Comparison of ENCODE assay signal across 32 cellular contexts in the genomic region with DNA sequence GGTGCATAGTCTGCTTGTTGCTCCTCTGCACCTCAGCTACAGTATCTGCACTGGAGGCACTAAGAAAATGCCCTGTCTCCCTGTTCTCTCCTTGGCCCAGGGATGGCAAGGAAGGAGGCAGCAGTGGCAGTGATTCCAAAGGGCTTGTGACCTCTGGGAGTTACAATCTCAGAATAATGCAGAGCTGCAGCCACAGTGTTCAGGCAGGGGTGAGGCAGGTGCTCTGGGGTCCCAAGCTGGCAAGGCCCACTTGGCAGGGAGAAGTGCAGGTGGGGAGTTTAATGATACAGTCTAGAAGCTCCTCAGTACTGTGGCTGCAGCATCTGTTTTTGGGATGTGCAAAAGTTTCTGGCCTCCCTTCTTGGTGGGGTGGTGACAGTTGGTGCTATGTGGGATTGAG.
"Had no signal": no experiment of that assay in that cellular context is flagged by ENCODE, and none has a peak within 500 bp of the region (broad histone marks: within the 10 kb centered on the region; RNA-seq: fewer than 3 reads in every experiment).

No MANE protein-coding gene starts in this region.

- H3K27me3 ChIP-seq: adrenal gland, ascending aorta, body of pancreas, brain microvascular endothelial cell, breast epithelium had no signal

- H3K9me3 ChIP-seq: adrenal gland, ascending aorta, body of pancreas, breast epithelium had no signal

- ATAC-seq: activated naive CD4-positive, alpha-beta T cell treated with anti-CD3 and anti-CD28 coated beads, Interleukin-2, amount 50 U/mL, for 72 hours; activated naive CD8-positive, alpha-beta T cell treated with anti-CD3 and anti-CD28 coated beads, Interleukin-2, amount 50 U/mL, for 24 hours; activated T-cell treated with anti-CD3 and anti-CD28 coated beads, Interleukin-2, amount 50 U/mL, for 4 hours; activated T-cell treated with anti-CD3 and anti-CD28 coated beads, Interleukin-2, amount 50 U/mL, for 72 hours; activated T-helper 17 cell treated with anti-CD3 and anti-CD28 coated beads, Interleukin-2, amount 50 U/mL, for 72 hours; body of pancreas had no signal

- H3K27ac ChIP-seq: adrenal gland, ascending aorta, body of pancreas, brain microvascular endothelial cell, breast epithelium, cardiac muscle cell had no signal

- H3K4me3 ChIP-seq: adrenal gland, ascending aorta, body of pancreas, breast epithelium, cardiac muscle cell had no signal

- H3K4me1 ChIP-seq: adrenal gland, ascending aorta, body of pancreas, breast epithelium had no signal

- DNase-seq: activated effector memory CD4-positive, alpha-beta T cell treated with anti-CD3 and anti-CD28 coated beads, Interleukin-2, amount 50 U/mL, for 16 hours; activated effector memory CD4-positive, alpha-beta T cell treated with Interleukin-2 at 50 U/mL for 16 hours; activated gamma-delta T cell; activated gamma-delta T cell treated with Interleukin-2 at 50 U/mL for 16 hours; activated naive CD4-positive, alpha-beta T cell; activated naive CD4-positive, alpha-beta T cell treated with anti-CD3 and anti-CD28 coated beads for 36 hours; activated naive CD4-positive, alpha-beta T cell treated with anti-CD3 and anti-CD28 coated beads, Interleukin-2, amount 10 ng/mL, durations not matched to agents 7 days and 5 days; activated naive CD4-positive, alpha-beta T cell treated with anti-CD3 and anti-CD28 coated beads, Interleukin-2, amount 50 U/mL, for 16 hours; activated naive CD4-positive, alpha-beta T cell treated with Interleukin-2 at 50 U/mL for 16 hours; activated naive CD8-positive, alpha-beta T cell treated with anti-CD3 and anti-CD28 coated beads for 36 hours; activated naive CD8-positive, alpha-beta T cell treated with anti-CD3 and anti-CD28 coated beads, Interleukin-2, amount 10 ng/mL, durations not matched to agents 7 days and 5 days; activated naive CD8-positive, alpha-beta T cell treated with anti-CD3 and anti-CD28 coated beads, Interleukin-2, amount 50 U/mL, for 24 hours; activated T-cell treated with anti-CD3 and anti-CD28 coated beads, Interleukin-2, amount 50 U/mL, for 1 hour; activated T-cell treated with anti-CD3 and anti-CD28 coated beads, Interleukin-2, amount 50 U/mL, for 24 hours; activated T-cell treated with anti-CD3 and anti-CD28 coated beads, Interleukin-2, amount 50 U/mL, for 4 hours; activated T-cell treated with anti-CD3 and anti-CD28 coated beads, Interleukin-2, amount 50 U/mL, for 48 hours; activated T-cell treated with anti-CD3 and anti-CD28 coated beads, Interleukin-2, amount 50 U/mL, for 72 hours; adrenal gland; amniotic stem cell; amygdala; anterior cingulate cortex; aorta; body of pancreas; brain microvascular endothelial cell; caudate nucleus; central memory CD4-positive, alpha-beta T cell; cerebellar nuclear complex had no signal

- H3K36me3 ChIP-seq: adrenal gland, ascending aorta, brain microvascular endothelial cell, breast epithelium, cardiac muscle cell had no signal
